In the genomic region with DNA sequence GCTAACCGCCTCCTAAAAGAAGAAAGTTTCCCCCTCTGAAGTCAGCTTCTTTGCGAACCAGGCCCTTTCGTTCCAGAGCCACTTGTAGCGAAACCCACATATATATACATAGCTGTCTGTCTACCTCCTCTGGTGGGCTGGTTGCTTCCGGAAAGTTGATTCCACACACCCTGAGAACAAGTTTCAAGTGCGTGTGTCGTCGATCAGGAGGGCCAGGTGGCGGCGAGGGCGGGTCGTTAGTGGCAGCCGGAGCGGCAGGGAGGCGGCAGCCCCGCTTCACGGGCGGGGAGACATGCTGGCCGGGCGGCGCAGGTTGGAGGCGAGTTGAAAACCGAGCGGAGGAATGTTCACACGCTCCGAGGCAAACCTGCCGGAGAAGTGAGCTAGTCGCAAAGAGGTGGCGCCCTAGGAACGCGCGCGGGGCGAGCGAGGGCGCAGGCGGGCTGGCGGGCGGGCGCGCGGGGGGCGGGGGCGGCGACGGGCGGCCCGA, we compare ENCODE assay signal across 8 cellular contexts. TPM values are rescaled to one million over a fixed set of nuclear protein-coding genes. Genes with fewer than 3 reads are reported as not detected.
A peak's percentile ranks its signal among the peaks of the same experiment; 100 is the strongest.
DNase-seq lines count a peak whose midpoint lies in the region; ATAC-seq and TF ChIP-seq lines count a peak whose summit lies in the region.

No MANE protein-coding gene starts in this region.

- CTCF ChIA-PET in PC-3 (lab: Charles Lee), result interaction anchor here (0.5 to 4.2 kb wide), 25 partner anchors 9 to 1018 kb away, joined by 3 to 58 read pairs (median 4); no protein-coding TSS in a partner anchor

- H3K4me1 ChIP-seq in PC-3 (ENCODE audit: insufficient read depth, low read length), result peaks cover 78% of the 10 kb centered on the region
- H3K4me1 ChIP-seq in right atrium auricular region, result peaks cover 0 to 25% of the 10 kb centered on the region in 2 donors

- H3K79me2 ChIP-seq in PC-3 (ENCODE audit: low read length), result peaks cover 72% of the 10 kb centered on the region

- no peak for TF ChIP-seq CTCF in AG10803 (conservative IDR thresholded peaks at IDR 0.05; ENCODE audit: low read length)
- TF ChIP-seq CTCF in PC-3 (conservative IDR thresholded peaks at IDR 0.05; ENCODE audit: low read depth, low read length), result no peak
- TF ChIP-seq CTCF in right atrium auricular region (IDR thresholded peaks at IDR 0.05), result peak in 1 of 2 donors; percentile 33

- H3K9me3 ChIP-seq in PC-3 (ENCODE audit: low read length) (no peaks in the 10 kb centered on the region), right atrium auricular region (no peaks in the 10 kb centered on the region)

- H3K4me2 ChIP-seq in PC-3 (ENCODE audit: low read length), result peak overlapping the region; percentile 82

- POLR2A ChIA-PET in PC-3 (lab: Charles Lee; ENCODE audit: unreplicated experiment), result interaction anchor here (0.5 to 2.8 kb wide), 21 partner anchors 10 to 1140 kb away, joined by 3 to 30 read pairs (median 4); partner anchors contain the start of gene CCDC91

- peak; percentile 59 for DNase-seq in AG10803 (ENCODE audit: low read depth)
- DNase-seq in PC-3, result peak; percentile 100
- DNase-seq in activated naive CD8-positive, alpha-beta T cell treated with anti-CD3 and anti-CD28 coated beads, Interleukin-2, amount 50 U/mL, for 16 hours (ENCODE audit: low read depth, low spot score), result peak; percentile 20
- DNase-seq in right atrium auricular region (ENCODE audit: low spot score), result no peak
- peak; percentile 67 for DNase-seq in renal cortical epithelial cell (ENCODE audit: low read depth)
- DNase-seq in DMS114 treated with DMSO at 0.1 percent for 48 hours (lab: John Stamatoyannopoulos, UW; ENCODE audit: unreplicated experiment), result no peak

- H4K20me1 ChIP-seq in PC-3 (ENCODE audit: low read length), result peaks cover 15% of the 10 kb centered on the region

- H3K27ac ChIP-seq in PC-3 (ENCODE audit: low read length) (peak overlapping the region; percentile 76), right atrium auricular region (peak overlapping the region in 1 of 2 donors; percentile 0)

- no TSS peak for BruUV-seq in PC-3 (replicated peaks; lab: Mats Ljungman, UMichigan)

- H3K4me3 ChIP-seq in AG10803 (ENCODE audit: low read length), result peak overlapping the region; percentile 68
- H3K4me3 ChIP-seq in PC-3 (ENCODE audit: low read length), result peak overlapping the region; percentile 68
- peak overlapping the region; percentile 40 to 54 for H3K4me3 ChIP-seq in right atrium auricular region

- intact Hi-C loops in PC-3 (cut with micrococcal nuclease), result loop anchor here (1.0 to 10.0 kb wide), 8 partner anchors 65 to 1071 kb away; partner anchors contain the start of gene CCDC91

- H3K9me2 ChIP-seq in PC-3 (replicated peaks; ENCODE audit: low read length), result no peaks in the 10 kb centered on the region

- peak overlapping the region; percentile 85 for H3K9ac ChIP-seq in PC-3 (ENCODE audit: low read length)

- H3K27me3 ChIP-seq in PC-3 (ENCODE audit: low read length), result no peaks in the 10 kb centered on the region
- H3K27me3 ChIP-seq in right atrium auricular region, result peaks cover 5 to 16% of the 10 kb centered on the region in 2 donors

- peaks cover 26% of the 10 kb centered on the region for H3K36me3 ChIP-seq in PC-3 (ENCODE audit: low read depth, low read length)
- H3K36me3 ChIP-seq in right atrium auricular region, result no peaks in the 10 kb centered on the region

- peak; percentile 90 for ATAC-seq in GM18873 (IDR thresholded peaks at IDR 0.05; ENCODE audit: low FRiP score, unreplicated experiment)
- peak; percentile 84 for ATAC-seq in HG03095 (IDR thresholded peaks at IDR 0.05; ENCODE audit: unreplicated experiment)
- peak; percentile 57 for ATAC-seq in PC-3

- peak overlapping the region; percentile 31 for H2AFZ ChIP-seq in PC-3 (ENCODE audit: low read length)

- peaks cover 46% of the 10 kb centered on the region for H3F3A ChIP-seq in PC-3 (ENCODE audit: low read length, unreplicated experiment)

RNA-seq across cellular contexts. Expression of gene PTHLH, which starts 2.6 kb away (rescaled TPM):
- total RNA-seq in PC-3 (2014; rRNA removed), result 383 and 414 TPM in 2 replicates
- total RNA-seq in right atrium auricular region, result 10 to 100 TPM in 1 of 2 donors, under 1 TPM in 1; 0.63 to 67.6 TPM
- 0.40 and 9.7 TPM in 2 replicates for total RNA-seq in renal cortical epithelial cell

Comparison
In these comparisons a context has a peak if more than half of its experiments do, and no peak if none do; other contexts are left out.
1. DNase-seq: peak in AG10803 (single experiment), PC-3 (single experiment), activated naive CD8-positive, alpha-beta T cell treated with anti-CD3 and anti-CD28 coated beads, Interleukin-2, amount 50 U/mL, for 16 hours (single experiment) and renal cortical epithelial cell (single experiment); none in right atrium auricular region (single experiment) and DMS114 treated with DMSO at 0.1 percent for 48 hours (single experiment).
2. Peak in every context shown above with its lines, with median percentiles within 50 percentile points of each other: H3K4me3 ChIP-seq and ATAC-seq.